Comparison of ENCODE assay signal across 9 cellular contexts in genomic region chrY:14344648-14345333, GRCh38.
DNase-seq lines count a peak whose midpoint lies in the region; ATAC-seq, FAIRE-seq and TF ChIP-seq lines count a peak whose summit lies in the region.
"Had no signal": no experiment of that assay in that cellular context is flagged by ENCODE, and none has a peak within 500 bp of the region (broad histone marks: within the 10 kb centered on the region; RNA-seq: fewer than 3 reads in every experiment).

No MANE protein-coding gene starts in this region.

- no peak overlapping the region for H2BK5ac ChIP-seq in mesendoderm (ENCODE audit: low read length)

- no peak overlapping the region for H3K4ac ChIP-seq in mesendoderm (ENCODE audit: low read depth, low read length)

- H3K56ac ChIP-seq in mesendoderm (ENCODE audit: low read length): no peak overlapping the region

- POLR2A ChIA-PET in activated B cell treated with CpG ODN at 0.5 μM for 24 hours (lab: Charles Lee): no interaction called here

- H3K27ac Mint-ChIP-seq in activated B cell treated with CpG ODN at 0.5 μM for 24 hours: peak overlapping the region; percentile 85

- no peak overlapping the region for H2BK15ac ChIP-seq in mesendoderm (replicated peaks; ENCODE audit: low read depth)

- no peaks in the 10 kb centered on the region for H3K79me1 ChIP-seq in mesendoderm (ENCODE audit: low read length)

- H2BK120ac ChIP-seq in mesendoderm (ENCODE audit: low read depth, low read length): no peak overlapping the region

- H3K4me2 ChIP-seq in mesendoderm (ENCODE audit: low read length): no peak overlapping the region

- no peak overlapping the region for H3K27ac ChIP-seq in mesendoderm (ENCODE audit: low read depth, low read length)

- no peaks in the 10 kb centered on the region for H3K36me3 Mint-ChIP-seq in activated B cell treated with CpG ODN at 0.5 μM for 24 hours (ENCODE audit: low read depth)

- H3K18ac ChIP-seq in mesendoderm (ENCODE audit: low read length): no peak overlapping the region

- no peak for DNase-seq in GM18507 (ENCODE audit: extremely low spot score, insufficient read length, low read depth)
- DNase-seq in activated B cell treated with CpG ODN at 0.5 μM for 24 hours: no peak
- peak; percentile 20 for DNase-seq in mesendoderm
- DNase-seq in NCI-H2171 (lab: John Stamatoyannopoulos, UW): no peak
- no peak for DNase-seq in DMS 273 treated with DMSO at 0.1 percent for 48 hours (lab: John Stamatoyannopoulos, UW)
- DNase-seq: NCI-H526 treated with DMSO at 0.1 percent for 48 hours had no signal

- ATAC-seq in HG02759 (IDR thresholded peaks at IDR 0.05; ENCODE audit: unreplicated experiment) (peak; percentile 56), activated B cell treated with CpG ODN at 0.5 μM for 24 hours (ENCODE audit: low read depth) (peak; percentile 59), HG03354 (IDR thresholded peaks at IDR 0.05; ENCODE audit: poor library complexity, severe bottlenecking, unreplicated experiment) (no peak), HG03108 (IDR thresholded peaks at IDR 0.05; ENCODE audit: unreplicated experiment) (no peak)

- CTCF ChIA-PET in activated B cell treated with CpG ODN at 0.5 μM for 24 hours (lab: Charles Lee): interaction anchor here (0.9 kb wide), 1 partner anchor 30 kb away, joined by 3 read pairs; no protein-coding TSS in a partner anchor

- no peaks in the 10 kb centered on the region for H3K4me1 ChIP-seq in mesendoderm (ENCODE audit: control insufficient read depth, low read depth, low read length)

- H3K27me3 Mint-ChIP-seq in activated B cell treated with CpG ODN at 0.5 μM for 24 hours: no peaks in the 10 kb centered on the region

- H3K23ac ChIP-seq in mesendoderm (ENCODE audit: low read length): no peak overlapping the region

- no peaks in the 10 kb centered on the region for H3K9me3 Mint-ChIP-seq in activated B cell treated with CpG ODN at 0.5 μM for 24 hours

- H4K5ac ChIP-seq in mesendoderm (ENCODE audit: low read length): no peak overlapping the region

- H3K79me2 ChIP-seq in mesendoderm (ENCODE audit: control insufficient read depth, insufficient read depth, low read length): no peaks in the 10 kb centered on the region

- H3K4me3 ChIP-seq in mesendoderm (ENCODE audit: low read length): no peak overlapping the region

- intact Hi-C loops in activated B cell treated with CpG ODN at 0.5 μM for 24 hours (cut with micrococcal nuclease): loop anchor here (5.0 kb wide), 4 partner anchors 33 to 1682 kb away; partner anchors contain the start of gene TMSB4Y

- H3K27me3 ChIP-seq in mesendoderm (ENCODE audit: insufficient read depth, low read length, poor library complexity): no peaks in the 10 kb centered on the region

- no peaks in the 10 kb centered on the region for H3K36me3 ChIP-seq in mesendoderm (ENCODE audit: control insufficient read depth, insufficient read depth, low read length)

- peaks cover 55% of the 10 kb centered on the region for H3K4me1 Mint-ChIP-seq in activated B cell treated with CpG ODN at 0.5 μM for 24 hours

- H4K8ac ChIP-seq in mesendoderm (ENCODE audit: low read depth, low read length): no peak overlapping the region

- no CpG with 5 or more reads among the region's 5 CpGs for WGBS in mesendoderm (ENCODE audit: extremely low coverage, insufficient coverage, low lambda C conversion rate)

- H2AK5ac ChIP-seq in mesendoderm (ENCODE audit: low read length): no peak overlapping the region

- peak overlapping the region; percentile 67 for H3K4me3 Mint-ChIP-seq in activated B cell treated with CpG ODN at 0.5 μM for 24 hours

- H3K9ac ChIP-seq in mesendoderm (ENCODE audit: low read length): no peak overlapping the region

- TF ChIP-seq CTCF in activated B cell treated with CpG ODN at 0.5 μM for 24 hours (IDR thresholded peaks at IDR 0.05): no peak

- peak; percentile 94 for FAIRE-seq in GM18507 (lab: Jason Lieb, UNC)

Comparison
In these comparisons a context has a peak if more than half of its experiments do, and no peak if none do; other contexts are left out.
1. ATAC-seq: peak in HG02759 (single experiment) and activated B cell treated with CpG ODN at 0.5 μM for 24 hours (single experiment); none in HG03354 (single experiment) and HG03108 (single experiment).